In genomic region chr19:1383014-1383310, GRCh38 we compare ENCODE assay signal across 8 cellular contexts. TPM values are rescaled to one million over a fixed set of nuclear protein-coding genes. Genes with fewer than 3 reads are reported as not detected.
DNase-seq lines count a peak whose midpoint lies in the region; ATAC-seq, FAIRE-seq and TF ChIP-seq lines count a peak whose summit lies in the region.

No MANE protein-coding gene starts in this region.

- peaks cover 13% of the 10 kb centered on the region for H3K4me1 Mint-ChIP-seq in GM23338

- FAIRE-seq in A549 (lab: Jason Lieb, UNC), result no peak

- TF ChIP-seq CTCF in A549 (IDR thresholded peaks at IDR 0.05) (no peak), GM23338 (conservative IDR thresholded peaks at IDR 0.05; ENCODE audit: low read depth in 2 of 2) (no peak)

- peaks cover 15% of the 10 kb centered on the region for H3K79me2 ChIP-seq in GM23338 (replicated peaks; ENCODE audit: insufficient read depth)

- H3K27me3 Mint-ChIP-seq in GM23338 (ENCODE audit: insufficient read depth, low read depth, poor library complexity), result peaks cover 23% of the 10 kb centered on the region

- CTCF ChIA-PET in A549 (lab: Yijun Ruan, JAX), result interaction anchor here (0.9 to 2.4 kb wide), 9 partner anchors 10 to 139 kb away, joined by 3 to 15 read pairs (median 4); no protein-coding TSS in a partner anchor

- no peak overlapping the region for H3K27ac ChIP-seq in A549
- no peak overlapping the region for H3K27ac ChIP-seq in GM23338 (ENCODE audit: low read depth)

- H3K9me2 ChIP-seq in GM23338 (ENCODE audit: insufficient read depth), result no peaks in the 10 kb centered on the region

- H3K9me3 ChIP-seq in A549, result no peaks in the 10 kb centered on the region
- H3K9me3 ChIP-seq in mononuclear cell (ENCODE audit: low read depth, low read length), result no peaks in the 10 kb centered on the region

- TF ChIP-seq POLR2A in A549 (IDR thresholded peaks at IDR 0.05; ENCODE audit: low read length), result no peak

- WGBS in A549 (ENCODE audit: missing lambda C conversion rate), result 7% methylated on average over 9 of the region's 9 CpGs

- no peak overlapping the region for H3K4me3 ChIP-seq in A549
- peak overlapping the region; percentile 36 for H3K4me3 ChIP-seq in GM23338
- H3K4me3 ChIP-seq in mononuclear cell (ENCODE audit: low read length), result peak overlapping the region; percentile 71

- H4K20me1 ChIP-seq in GM23338 (replicated peaks; ENCODE audit: insufficient read depth), result peaks cover 4% of the 10 kb centered on the region; the same call in 1 of the 2 replicates

- peak in 1 of 2 experiments; percentile 37 for DNase-seq in A549 (ENCODE audit: low read depth in 1 of 2, low spot score in 1 of 2)
- DNase-seq in GM23338 (ENCODE audit: low spot score), result no peak
- DNase-seq in activated naive CD4-positive, alpha-beta T cell treated with anti-CD3 and anti-CD28 coated beads, Interleukin-2, amount 50 U/mL, for 72 hours (ENCODE audit: low spot score in 2 of 2), result no peak
- no peak for DNase-seq in activated effector memory CD4-positive, alpha-beta T cell treated with Interleukin-2 at 50 U/mL for 16 hours
- no peak for DNase-seq in kidney glomerular epithelial cell (lab: John Stamatoyannopoulos, UW)

- H3K27me3 ChIP-seq in GM23338 (ENCODE audit: insufficient read depth) (no peaks in the 10 kb centered on the region), mononuclear cell (ENCODE audit: insufficient read depth, low read length) (no peaks in the 10 kb centered on the region)

- H3K4me3 Mint-ChIP-seq in GM23338, result peak overlapping the region; percentile 73

- H3K27ac Mint-ChIP-seq in GM23338, result peak overlapping the region; percentile 93; the same call in 1 of the 2 replicates
- peak overlapping the region; percentile 99 for H3K27ac Mint-ChIP-seq in activated naive CD4-positive, alpha-beta T cell treated with anti-CD3 and anti-CD28 coated beads, Interleukin-2, amount 50 U/mL, for 72 hours

- no peaks in the 10 kb centered on the region; the same call in 1 of the 2 replicates for H3K36me3 ChIP-seq in GM23338 (ENCODE audit: insufficient read depth)

- H3K4me1 ChIP-seq in A549, result peaks cover 4% of the 10 kb centered on the region; the same call in 1 of the 3 replicates
- H3K4me1 ChIP-seq in GM23338 (ENCODE audit: insufficient read depth), result peaks cover 16% of the 10 kb centered on the region; the same call in 1 of the 2 replicates
- H3K4me1 ChIP-seq in mononuclear cell (ENCODE audit: insufficient read depth, low read length), result peaks cover 13% of the 10 kb centered on the region

- no peak for TF ChIP-seq EP300 in A549 (IDR thresholded peaks at IDR 0.05)

- POLR2A ChIA-PET in A549 (lab: Yijun Ruan, JAX), result interaction anchor here (0.6 to 2.1 kb wide), 3 partner anchors 26 to 114 kb away, joined by 3 to 10 read pairs (median 4); partner anchors contain the start of gene CIRBP

- no peak for TF ChIP-seq RAD21 in A549 (conservative IDR thresholded peaks at IDR 0.05 in 1 of 2, IDR thresholded peaks at IDR 0.05 in 1 of 2)

- H3K4me2 ChIP-seq in A549 (peak overlapping the region; percentile 36; the same call in 1 of the 3 replicates), GM23338 (peak overlapping the region; percentile 62)

- peaks cover 8% of the 10 kb centered on the region for H3K36me3 Mint-ChIP-seq in GM23338 (ENCODE audit: low read depth)
- H3K36me3 Mint-ChIP-seq in activated naive CD4-positive, alpha-beta T cell treated with anti-CD3 and anti-CD28 coated beads, Interleukin-2, amount 50 U/mL, for 72 hours, result peaks cover 0 to 6% of the 10 kb centered on the region in 2 donors

- H3F3A ChIP-seq in GM23338 (replicated peaks; ENCODE audit: low read depth), result 0 out of 2 replicates have a peak, but pooled peaks cover 8% of the 10 kb centered on the region

- H3K9me3 Mint-ChIP-seq in GM23338, result peaks cover 5% of the 10 kb centered on the region
- no peaks in the 10 kb centered on the region for H3K9me3 Mint-ChIP-seq in activated naive CD4-positive, alpha-beta T cell treated with anti-CD3 and anti-CD28 coated beads, Interleukin-2, amount 50 U/mL, for 72 hours

- H2AFZ ChIP-seq in GM23338, result no peak overlapping the region

- ATAC-seq in A549, result peak in 1 of 2 experiments; percentile 59; a peak in 2 of 6 replicates
- peak; percentile 56 for ATAC-seq in GM23338
- no peak for ATAC-seq in activated naive CD4-positive, alpha-beta T cell treated with anti-CD3 and anti-CD28 coated beads, Interleukin-2, amount 50 U/mL, for 72 hours
- no peak for ATAC-seq in GM18873 (IDR thresholded peaks at IDR 0.05; ENCODE audit: low FRiP score, unreplicated experiment)
- ATAC-seq in HG02610 (IDR thresholded peaks at IDR 0.05; ENCODE audit: unreplicated experiment), result no peak

TF ChIP-seq in A549, 52 proteins besides CTCF, POLR2A, EP300 and RAD21 (continues in another document):
- TF ChIP-seq TP53 (CRISPR knock-in tag; IDR thresholded peaks at IDR 0.05), result no peak
- TF ChIP-seq E2F6 (IDR thresholded peaks at IDR 0.05; ENCODE audit: borderline replicate concordance, low read depth), result no peak
- no peak for TF ChIP-seq TFCP2L1 (CRISPR knock-in tag; IDR thresholded peaks at IDR 0.05)
- TF ChIP-seq FOXS1 (CRISPR knock-in tag; IDR thresholded peaks at IDR 0.05), result no peak

RNA-seq across cellular contexts. Expression of gene NDUFS7, which starts 0.7 kb away (rescaled TPM):
- polyA plus RNA-seq in A549 (2011; rRNA removed) (18.6 and 19.3 TPM in 2 replicates), A549 (2017; fragmentation: RNase III; extraction: RNeasy Plus Mini Kit Qiagen cat#74134 plus additional on column Dnase treatment) (68.4 to 72.8 TPM (median 68.9 TPM) in 3 replicates), GM23338 (2016; fragmentation: Nextera tagmentation; extraction: Ambion mirVana) (201 and 203 TPM in 2 replicates)
- 129 and 157 TPM in 2 replicates for polyA plus RNA-seq in A549 (2012; cell fraction: cytosol; rRNA removed)
- 103 and 186 TPM in 2 replicates for polyA plus RNA-seq in A549 (2012; cell fraction: nucleus; rRNA removed)
- 8.1 and 19.8 TPM in 2 replicates for polyA minus RNA-seq in A549 (2011; rRNA and poly(A)+ RNA removed)
- 128 and 132 TPM in 2 replicates for total RNA-seq in GM23338 (2014; rRNA removed; shearing (Covaris generic))
- total RNA-seq in activated naive CD4-positive, alpha-beta T cell treated with anti-CD3 and anti-CD28 coated beads, Interleukin-2, amount 50 U/mL, for 72 hours, result 100 to 1,000 TPM in 1 of 2 donors, 10 to 100 TPM in 1; 89.4 to 105 TPM
- total RNA-seq in mononuclear cell, result 21.1 TPM

RNA-seq across cellular contexts. Expression of gene GAMT, which starts 18.4 kb away (rescaled TPM):
- polyA plus RNA-seq in A549 (2011; rRNA removed), result 11.3 and 13.6 TPM in 2 replicates
- 34.6 and 46.8 TPM in 2 replicates for polyA plus RNA-seq in A549 (2012; cell fraction: cytosol; rRNA removed)
- polyA plus RNA-seq in A549 (2012; cell fraction: nucleus; rRNA removed), result 31.9 and 42.0 TPM in 2 replicates
- 24.7 to 26.0 TPM (median 25.7 TPM) in 3 replicates for polyA plus RNA-seq in A549 (2017; fragmentation: RNase III; extraction: RNeasy Plus Mini Kit Qiagen cat#74134 plus additional on column Dnase treatment)
- polyA minus RNA-seq in A549 (2011; rRNA and poly(A)+ RNA removed), result 16.9 and 19.5 TPM in 2 replicates
- 21.5 and 27.3 TPM in 2 replicates for total RNA-seq in GM23338 (2014; rRNA removed; shearing (Covaris generic))
- polyA plus RNA-seq in GM23338 (2016; fragmentation: Nextera tagmentation; extraction: Ambion mirVana), result 33.6 and 36.9 TPM in 2 replicates
- total RNA-seq in activated naive CD4-positive, alpha-beta T cell treated with anti-CD3 and anti-CD28 coated beads, Interleukin-2, amount 50 U/mL, for 72 hours, result 10 to 100 TPM in 1 of 2 donors, 1 to 10 TPM in 1; 4.2 to 30.2 TPM
- total RNA-seq in mononuclear cell, result 6.7 TPM

RNA-seq across cellular contexts. Expression of gene DAZAP1, which starts 24.4 kb away (rescaled TPM):
- polyA plus RNA-seq in A549 (2011; rRNA removed), result 47.8 and 58.9 TPM in 2 replicates
- 71.1 and 85.7 TPM in 2 replicates for polyA plus RNA-seq in A549 (2012; cell fraction: cytosol; rRNA removed)
- polyA plus RNA-seq in A549 (2012; cell fraction: nucleus; rRNA removed), result 80.2 and 89.4 TPM in 2 replicates
- polyA plus RNA-seq in A549 (2017; fragmentation: RNase III; extraction: RNeasy Plus Mini Kit Qiagen cat#74134 plus additional on column Dnase treatment), result 86.3 to 87.7 TPM (median 86.5 TPM) in 3 replicates
- 29.1 and 40.5 TPM in 2 replicates for polyA minus RNA-seq in A549 (2011; rRNA and poly(A)+ RNA removed)
- total RNA-seq in GM23338 (2014; rRNA removed; shearing (Covaris generic)), result 180 and 194 TPM in 2 replicates
- polyA plus RNA-seq in GM23338 (2016; fragmentation: Nextera tagmentation; extraction: Ambion mirVana), result 44.1 and 48.1 TPM in 2 replicates
- total RNA-seq in activated naive CD4-positive, alpha-beta T cell treated with anti-CD3 and anti-CD28 coated beads, Interleukin-2, amount 50 U/mL, for 72 hours, result 100 to 1,000 TPM; 194 to 298 TPM
- total RNA-seq in mononuclear cell, result 63.0 TPM

RNA-seq across cellular contexts. Expression of gene RPS15, which starts 55.2 kb away (rescaled TPM):
- polyA plus RNA-seq in A549 (2011; rRNA removed) (485 and 525 TPM in 2 replicates), A549 (2017; fragmentation: RNase III; extraction: RNeasy Plus Mini Kit Qiagen cat#74134 plus additional on column Dnase treatment) (1,370 to 1,458 TPM (median 1,378 TPM) in 3 replicates), GM23338 (2016; fragmentation: Nextera tagmentation; extraction: Ambion mirVana) (3,861 and 4,267 TPM in 2 replicates)
- 2,687 and 2,770 TPM in 2 replicates for polyA plus RNA-seq in A549 (2012; cell fraction: cytosol; rRNA removed)
- 2,142 and 3,339 TPM in 2 replicates for polyA plus RNA-seq in A549 (2012; cell fraction: nucleus; rRNA removed)
- polyA minus RNA-seq in A549 (2011; rRNA and poly(A)+ RNA removed), result 298 and 489 TPM in 2 replicates
- 2,953 and 3,723 TPM in 2 replicates for total RNA-seq in GM23338 (2014; rRNA removed; shearing (Covaris generic))
- total RNA-seq in activated naive CD4-positive, alpha-beta T cell treated with anti-CD3 and anti-CD28 coated beads, Interleukin-2, amount 50 U/mL, for 72 hours, result 1,000 to 10,000 TPM; 1,495 to 1,747 TPM
- 1,183 TPM for total RNA-seq in mononuclear cell
